ENCODE assay signal across 11 cellular contexts in genomic region chr17:80877829-80878303, GRCh38.
A peak's percentile ranks its signal among the peaks of the same experiment; 100 is the strongest.
DNase-seq lines count a peak whose midpoint lies in the region; ATAC-seq and TF ChIP-seq lines count a peak whose summit lies in the region.
"Had no signal": no experiment of that assay in that cellular context is flagged by ENCODE, and none has a peak within 500 bp of the region (broad histone marks: within the 10 kb centered on the region; RNA-seq: fewer than 3 reads in every experiment).

No MANE protein-coding gene starts in this region.

- H3K27me3 ChIP-seq in spleen (replicated peaks in 1 of 7): no peaks in the 10 kb centered on the region
- H3K27me3 ChIP-seq: testis had no signal

- in situ Hi-C loops in GM13977 (cut with MboI; ENCODE audit: low pct_unique_long_range_greater_than_20kb, low sequenced_read_pairs, unreplicated experiment): no loop called here

- peaks cover 64% of the 10 kb centered on the region for H3K4me1 Mint-ChIP-seq in activated T-cell treated with anti-CD3 and anti-CD28 coated beads, Interleukin-2, amount 50 U/mL, for 24 hours (ENCODE audit: low read depth)
- H3K4me1 Mint-ChIP-seq in chondrocyte (ENCODE audit: low read depth): peaks cover 13% of the 10 kb centered on the region

- peak overlapping the region in 3 of 8 donors; percentile 57 to 67 (median 63) for H3K27ac ChIP-seq in spleen
- H3K27ac ChIP-seq: testis had no signal

- DNase-seq in activated T-cell treated with anti-CD3 and anti-CD28 coated beads, Interleukin-2, amount 50 U/mL, for 24 hours: no peak
- no peak for DNase-seq in activated T-cell treated with anti-CD3 and anti-CD28 coated beads, Interleukin-2, amount 50 U/mL, for 48 hours
- DNase-seq in chondrocyte (ENCODE audit: low spot score) (peak; percentile 36), spleen (peak; percentile 45), NCI-H748 treated with DMSO at 0.1 percent for 48 hours (lab: John Stamatoyannopoulos, UW) (no peak), ecto neural progenitor cell (ENCODE audit: low spot score) (no peak), GM13977 (ENCODE audit: low spot score) (no peak)
- DNase-seq: NCI-H1105 treated with DMSO at 0.1 percent for 48 hours, testis had no signal

- no peaks in the 10 kb centered on the region for H3K9me3 ChIP-seq in spleen
- H3K9me3 ChIP-seq: testis had no signal

- H3K9me3 Mint-ChIP-seq in activated T-cell treated with anti-CD3 and anti-CD28 coated beads, Interleukin-2, amount 50 U/mL, for 24 hours: no peaks in the 10 kb centered on the region
- no peaks in the 10 kb centered on the region for H3K9me3 Mint-ChIP-seq in chondrocyte (ENCODE audit: low read depth)

- peaks cover 8 to 57% (median 23%) of the 10 kb centered on the region in 6 donors for H3K4me1 ChIP-seq in spleen

- no peaks in the 10 kb centered on the region for H3K27me3 Mint-ChIP-seq in activated T-cell treated with anti-CD3 and anti-CD28 coated beads, Interleukin-2, amount 50 U/mL, for 24 hours
- no peaks in the 10 kb centered on the region for H3K27me3 Mint-ChIP-seq in chondrocyte (ENCODE audit: low read depth)

- TF ChIP-seq POLR2A in spleen (IDR thresholded peaks at IDR 0.05): no peak

- peak overlapping the region in 1 of 8 donors; percentile 27 for H3K4me3 ChIP-seq in spleen
- H3K4me3 ChIP-seq: testis had no signal

- ATAC-seq in HG03280 (IDR thresholded peaks at IDR 0.05; ENCODE audit: unreplicated experiment): peak; percentile 15
- ATAC-seq: left lobe of liver had no signal

- peaks cover 70% of the 10 kb centered on the region for H3K36me3 Mint-ChIP-seq in activated T-cell treated with anti-CD3 and anti-CD28 coated beads, Interleukin-2, amount 50 U/mL, for 24 hours (ENCODE audit: low read depth)
- peaks cover 14% of the 10 kb centered on the region for H3K36me3 Mint-ChIP-seq in chondrocyte (ENCODE audit: low read depth)

- H3K27ac Mint-ChIP-seq in activated T-cell treated with anti-CD3 and anti-CD28 coated beads, Interleukin-2, amount 50 U/mL, for 24 hours: peak overlapping the region; percentile 97
- H3K27ac Mint-ChIP-seq in chondrocyte (ENCODE audit: unreplicated experiment): no peak overlapping the region

- H3K4me3 Mint-ChIP-seq in activated T-cell treated with anti-CD3 and anti-CD28 coated beads, Interleukin-2, amount 50 U/mL, for 24 hours: peak overlapping the region; percentile 65
- no peak overlapping the region for H3K4me3 Mint-ChIP-seq in chondrocyte (ENCODE audit: unreplicated experiment)

- 81 to 87% (median 86%) methylated on average over 12 of the region's 12 CpGs for WGBS in spleen, 5 donors

- TF ChIP-seq CTCF in chondrocyte (IDR thresholded peaks at IDR 0.05) (no peak), spleen (IDR thresholded peaks at IDR 0.05 in 8 of 11, conservative IDR thresholded peaks at IDR 0.05 in 3 of 11) (no peak), GM13977 (IDR thresholded peaks at IDR 0.05; ENCODE audit: extremely low read depth, insufficient read depth, missing control alignments) (no peak)

- peaks cover 0 to 53% (median 14%) of the 10 kb centered on the region in 6 donors for H3K36me3 ChIP-seq in spleen

- intact Hi-C loops in spleen (cut with DNase I; ENCODE audit: low total_unique reads): no loop called here

Comparison
In these comparisons a context has a peak if more than half of its experiments do, and no peak if none do; other contexts are left out.
1. DNase-seq: peak in chondrocyte (single experiment) and spleen (single experiment); none in activated T-cell treated with anti-CD3 and anti-CD28 coated beads, Interleukin-2, amount 50 U/mL, for 24 hours (single experiment), activated T-cell treated with anti-CD3 and anti-CD28 coated beads, Interleukin-2, amount 50 U/mL, for 48 hours (0 of 2), NCI-H748 treated with DMSO at 0.1 percent for 48 hours (single experiment), ecto neural progenitor cell (single experiment) and GM13977 (single experiment).